In the genomic region with DNA sequence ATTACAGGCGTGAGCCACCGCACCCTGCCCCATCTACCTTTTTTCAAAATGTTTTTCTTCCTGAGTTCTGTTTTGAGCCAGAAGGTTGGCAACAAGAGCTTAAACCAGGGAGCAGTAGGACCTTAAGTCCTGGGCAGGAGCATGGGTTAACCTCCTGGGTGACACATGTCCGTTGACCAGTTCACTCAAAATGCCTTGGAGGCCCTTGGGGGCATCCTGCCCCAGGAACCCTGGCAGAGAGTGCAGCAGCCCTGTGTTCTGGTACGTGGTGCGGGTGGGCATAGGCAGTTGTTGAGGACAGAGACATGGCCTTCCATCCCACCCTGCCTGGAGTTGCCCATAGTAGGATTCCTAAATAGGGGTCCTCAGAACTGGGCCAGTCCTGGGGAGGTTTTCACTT, we compare ENCODE assay signal across 20 cellular contexts. TPM values are rescaled to one million over a fixed set of nuclear protein-coding genes. Genes with fewer than 3 reads are reported as not detected.
A peak's percentile ranks its signal among the peaks of the same experiment; 100 is the strongest.
DNase-seq lines count a peak whose midpoint lies in the region; ATAC-seq, FAIRE-seq and TF ChIP-seq lines count a peak whose summit lies in the region.
"Had no signal": no experiment of that assay in that cellular context is flagged by ENCODE, and none has a peak within 500 bp of the region (broad histone marks: within the 10 kb centered on the region; RNA-seq: fewer than 3 reads in every experiment).

No MANE protein-coding gene starts in this region.

- H3K4me2 ChIP-seq in DND-41 (ENCODE audit: insufficient read depth, low read length) (peak overlapping the region; percentile 56), astrocyte (ENCODE audit: low read length) (no peak overlapping the region)

- H3K36me3 ChIP-seq in DND-41 (ENCODE audit: insufficient read depth, low read length), result peaks cover 81% of the 10 kb centered on the region
- H3K36me3 ChIP-seq in astrocyte (ENCODE audit: insufficient read depth, low read length), result no peaks in the 10 kb centered on the region
- peaks cover 0 to 10% of the 10 kb centered on the region in 2 donors for H3K36me3 ChIP-seq in gastrocnemius medialis
- no peaks in the 10 kb centered on the region for H3K36me3 ChIP-seq in body of pancreas (replicated peaks in 1 of 2; ENCODE audit: insufficient read depth in 1 of 2, low read depth in 2 of 2)
- H3K36me3 ChIP-seq in upper lobe of left lung, result peaks cover 8 to 33% (median 22%) of the 10 kb centered on the region in 4 donors
- H3K36me3 ChIP-seq: HAP-1 had no signal

- H4K20me1 ChIP-seq in DND-41 (ENCODE audit: insufficient read depth, low read length) (peaks cover 20% of the 10 kb centered on the region), astrocyte (ENCODE audit: insufficient read depth, low read length) (peaks cover 44% of the 10 kb centered on the region)

- H3K79me2 ChIP-seq in DND-41 (ENCODE audit: insufficient read depth, low read length) (peaks cover 96% of the 10 kb centered on the region), astrocyte (ENCODE audit: insufficient read depth, low read length) (peaks cover 24% of the 10 kb centered on the region)

- H3K4me1 ChIP-seq in DND-41 (ENCODE audit: insufficient read depth, low read length) (peaks cover 86% of the 10 kb centered on the region), astrocyte (ENCODE audit: insufficient read depth, low read length) (peaks cover 12% of the 10 kb centered on the region), gastrocnemius medialis (peaks cover 95 to 97% of the 10 kb centered on the region in 2 donors), body of pancreas (peaks cover 88% of the 10 kb centered on the region), upper lobe of left lung (peaks cover 53 to 85% (median 65%) of the 10 kb centered on the region in 4 donors)
- H3K4me1 ChIP-seq: HAP-1 had no signal

- no peak for TF ChIP-seq POLR2A in gastrocnemius medialis (IDR thresholded peaks at IDR 0.05)
- no peak for TF ChIP-seq POLR2A in body of pancreas (IDR thresholded peaks at IDR 0.05)
- no peak for TF ChIP-seq POLR2A in upper lobe of left lung (IDR thresholded peaks at IDR 0.05)

- H3K4me3 ChIP-seq in DND-41 (ENCODE audit: low read depth in 1 of 2, low read length in 2 of 2), result peak overlapping the region in 1 of 2 experiments; percentile 44; a peak in 3 of 4 replicates
- no peak overlapping the region for H3K4me3 ChIP-seq in astrocyte (ENCODE audit: insufficient read depth, low read depth, low read length)
- H3K4me3 ChIP-seq in gastrocnemius medialis, result peak overlapping the region in 3 of 4 donors; percentile 13 to 36 (median 18)
- H3K4me3 ChIP-seq in body of pancreas, result no peak overlapping the region
- no peak overlapping the region for H3K4me3 ChIP-seq in upper lobe of left lung
- H3K4me3 ChIP-seq: BLaER1, HAP-1 had no signal

- POLR2A ChIA-PET in activated CD4-positive, alpha-beta T cell treated with anti-CD3 and anti-CD28 coated beads for 36 hours (lab: Charles Lee), result no interaction called here

- H2AFZ ChIP-seq in DND-41 (ENCODE audit: low read depth, low read length), result no peak overlapping the region
- no peak overlapping the region for H2AFZ ChIP-seq in astrocyte (ENCODE audit: low read depth, low read length)

- H3K9me3 ChIP-seq in DND-41 (ENCODE audit: insufficient read depth, low read length, severe bottlenecking) (no peaks in the 10 kb centered on the region), astrocyte (ENCODE audit: insufficient read depth, low read depth, low read length) (no peaks in the 10 kb centered on the region), gastrocnemius medialis (no peaks in the 10 kb centered on the region), body of pancreas (no peaks in the 10 kb centered on the region), upper lobe of left lung (no peaks in the 10 kb centered on the region)
- H3K9me3 ChIP-seq: BLaER1, HAP-1 had no signal

- no peaks in the 10 kb centered on the region for H3K9me3 Mint-ChIP-seq in activated CD4-positive, alpha-beta T cell treated with anti-CD3 and anti-CD28 coated beads, Interleukin-2, amount 10 ng/mL, durations not matched to agents 24 days and 14 days
- no peaks in the 10 kb centered on the region for H3K9me3 Mint-ChIP-seq in activated CD4-positive, alpha-beta T cell treated with anti-CD3 and anti-CD28 coated beads for 36 hours (ENCODE audit: low read depth)
- no peaks in the 10 kb centered on the region for H3K9me3 Mint-ChIP-seq in astrocyte (ENCODE audit: unreplicated experiment)
- H3K9me3 Mint-ChIP-seq: CD4-positive, alpha-beta T cell; HFFc6 had no signal

- H3K27me3 ChIP-seq in DND-41 (ENCODE audit: insufficient read depth, low read length, poor library complexity) (no peaks in the 10 kb centered on the region), astrocyte (ENCODE audit: insufficient read depth, low read length) (no peaks in the 10 kb centered on the region), gastrocnemius medialis (no peaks in the 10 kb centered on the region), body of pancreas (no peaks in the 10 kb centered on the region), upper lobe of left lung (no peaks in the 10 kb centered on the region)
- H3K27me3 ChIP-seq: BLaER1 had no signal

- FAIRE-seq in astrocyte (lab: Jason Lieb, UNC), result no peak
- FAIRE-seq: GM12891, H1, HepG2, HTR-8/SVneo had no signal

- no peak overlapping the region for H3K27ac Mint-ChIP-seq in activated CD4-positive, alpha-beta T cell treated with anti-CD3 and anti-CD28 coated beads, Interleukin-2, amount 10 ng/mL, durations not matched to agents 24 days and 14 days
- no peak overlapping the region for H3K27ac Mint-ChIP-seq in activated CD4-positive, alpha-beta T cell treated with anti-CD3 and anti-CD28 coated beads for 36 hours
- H3K27ac Mint-ChIP-seq in astrocyte (ENCODE audit: unreplicated experiment), result peak overlapping the region; percentile 26
- H3K27ac Mint-ChIP-seq: CD4-positive, alpha-beta T cell; HFFc6 had no signal

- peak overlapping the region; percentile 19 for H3K4me3 Mint-ChIP-seq in activated CD4-positive, alpha-beta T cell treated with anti-CD3 and anti-CD28 coated beads, Interleukin-2, amount 10 ng/mL, durations not matched to agents 24 days and 14 days
- no peak overlapping the region for H3K4me3 Mint-ChIP-seq in activated CD4-positive, alpha-beta T cell treated with anti-CD3 and anti-CD28 coated beads for 36 hours
- H3K4me3 Mint-ChIP-seq in astrocyte (ENCODE audit: unreplicated experiment), result no peak overlapping the region
- H3K4me3 Mint-ChIP-seq: CD4-positive, alpha-beta T cell; HFFc6 had no signal

- no peak for TF ChIP-seq CTCF in DND-41 (IDR thresholded peaks at IDR 0.05; ENCODE audit: borderline replicate concordance, extremely low read depth, low read length, poor library complexity, severe bottlenecking)
- no peak for TF ChIP-seq CTCF in astrocyte (IDR thresholded peaks at IDR 0.05; ENCODE audit: insufficient read depth, low read depth, low read length)
- TF ChIP-seq CTCF in gastrocnemius medialis (IDR thresholded peaks at IDR 0.05 in 4 of 5, conservative IDR thresholded peaks at IDR 0.05 in 1 of 5), result no peak
- no peak for TF ChIP-seq CTCF in body of pancreas (IDR thresholded peaks at IDR 0.05)
- TF ChIP-seq CTCF in upper lobe of left lung (IDR thresholded peaks at IDR 0.05), result no peak

- DNase-seq in activated CD4-positive, alpha-beta T cell treated with anti-CD3 and anti-CD28 coated beads, Interleukin-2, amount 10 ng/mL, durations not matched to agents 24 days and 14 days, result no peak
- no peak for DNase-seq in activated CD4-positive, alpha-beta T cell treated with anti-CD3 and anti-CD28 coated beads for 36 hours
- DNase-seq in DND-41 (no peak), astrocyte (ENCODE audit: low read depth) (no peak), gastrocnemius medialis (peak in 1 of 2 donors; percentile 24), GM19240 (ENCODE audit: insufficient read length, low spot score) (no peak), body of pancreas (no peak), upper lobe of left lung (no peak)
- DNase-seq: 8988T; AML-193; Calu3; CD4-positive, alpha-beta T cell; DMS 273 treated with DMSO at 0.1 percent for 48 hours; HFFc6 had no signal

- peaks cover 22% of the 10 kb centered on the region for H3K36me3 Mint-ChIP-seq in activated CD4-positive, alpha-beta T cell treated with anti-CD3 and anti-CD28 coated beads, Interleukin-2, amount 10 ng/mL, durations not matched to agents 24 days and 14 days (ENCODE audit: low read depth)
- peaks cover 2% of the 10 kb centered on the region for H3K36me3 Mint-ChIP-seq in activated CD4-positive, alpha-beta T cell treated with anti-CD3 and anti-CD28 coated beads for 36 hours (ENCODE audit: low read depth)
- H3K36me3 Mint-ChIP-seq in astrocyte (ENCODE audit: low read depth, unreplicated experiment), result peaks cover 20% of the 10 kb centered on the region

- no peak for ATAC-seq in activated CD4-positive, alpha-beta T cell treated with anti-CD3 and anti-CD28 coated beads for 36 hours
- no peak for ATAC-seq in DND-41 (ENCODE audit: insufficient read depth, low read depth)
- no peak for ATAC-seq in gastrocnemius medialis
- ATAC-seq in body of pancreas, result no peak
- no peak for ATAC-seq in upper lobe of left lung (ENCODE audit: low FRiP score in 2 of 2)
- ATAC-seq: HepG2 had no signal

- H3K4me1 Mint-ChIP-seq in activated CD4-positive, alpha-beta T cell treated with anti-CD3 and anti-CD28 coated beads, Interleukin-2, amount 10 ng/mL, durations not matched to agents 24 days and 14 days, result peaks cover 40% of the 10 kb centered on the region
- H3K4me1 Mint-ChIP-seq in activated CD4-positive, alpha-beta T cell treated with anti-CD3 and anti-CD28 coated beads for 36 hours, result peaks cover 11% of the 10 kb centered on the region
- H3K4me1 Mint-ChIP-seq in astrocyte (ENCODE audit: low read depth, unreplicated experiment), result peaks cover 9% of the 10 kb centered on the region

- intact Hi-C loops in activated CD4-positive, alpha-beta T cell treated with anti-CD3 and anti-CD28 coated beads, Interleukin-2, amount 10 ng/mL, durations not matched to agents 24 days and 14 days (cut with micrococcal nuclease), result no loop called here
- intact Hi-C loops in activated CD4-positive, alpha-beta T cell treated with anti-CD3 and anti-CD28 coated beads for 36 hours (cut with DNase I, micrococcal nuclease), result no loop called here
- intact Hi-C loops in gastrocnemius medialis (cut with DNase I; ENCODE audit: low total_unique reads) (no loop called here), body of pancreas (cut with DNase I) (no loop called here)

- in situ Hi-C loops in gastrocnemius medialis (cut with MboI; ENCODE audit: low sequenced_read_pairs in 4 of 4), result no loop called here

- no peak for TF ChIP-seq EP300 in upper lobe of left lung (IDR thresholded peaks at IDR 0.05)

- H3K9ac ChIP-seq in DND-41 (ENCODE audit: low read depth, low read length) (peak overlapping the region; percentile 47), astrocyte (ENCODE audit: low read length) (no peak overlapping the region)

- WGBS in body of pancreas, 2 donors, result 91 to 98% methylated on average over 3 to 5 of the region's 5 CpGs
- WGBS in upper lobe of left lung, 2 donors, result 99 to 100% methylated on average over 5 of the region's 5 CpGs

- CTCF ChIA-PET in activated CD4-positive, alpha-beta T cell treated with anti-CD3 and anti-CD28 coated beads for 36 hours (lab: Charles Lee), result interaction anchor here (1.0 kb wide), 1 partner anchor 13 kb away, joined by 5 read pairs; no protein-coding TSS in a partner anchor

- H3K27ac ChIP-seq in DND-41 (ENCODE audit: low read length), result peak overlapping the region; percentile 98
- H3K27ac ChIP-seq in astrocyte (ENCODE audit: low read depth, low read length), result no peak overlapping the region
- H3K27ac ChIP-seq in gastrocnemius medialis, result peak overlapping the region; percentile 86 to 99 (median 92)
- H3K27ac ChIP-seq in body of pancreas, result no peak overlapping the region
- peak overlapping the region in 2 of 4 donors; percentile 3 to 12 for H3K27ac ChIP-seq in upper lobe of left lung
- H3K27ac ChIP-seq: BLaER1 had no signal

- H3K27me3 Mint-ChIP-seq in activated CD4-positive, alpha-beta T cell treated with anti-CD3 and anti-CD28 coated beads, Interleukin-2, amount 10 ng/mL, durations not matched to agents 24 days and 14 days, result no peaks in the 10 kb centered on the region
- H3K27me3 Mint-ChIP-seq in activated CD4-positive, alpha-beta T cell treated with anti-CD3 and anti-CD28 coated beads for 36 hours, result no peaks in the 10 kb centered on the region
- peaks cover 20% of the 10 kb centered on the region for H3K27me3 Mint-ChIP-seq in astrocyte (ENCODE audit: low read depth, unreplicated experiment)
- H3K27me3 Mint-ChIP-seq: CD4-positive, alpha-beta T cell had no signal

RNA-seq across cellular contexts. Expression of a gene that starts 11.6 kb away (rescaled TPM):
- 17.4 and 17.7 TPM in 2 replicates for total RNA-seq in activated CD4-positive, alpha-beta T cell treated with anti-CD3 and anti-CD28 coated beads, Interleukin-2, amount 10 ng/mL, durations not matched to agents 24 days and 14 days
- 1 to 10 TPM; 8.8 to 9.6 TPM for total RNA-seq in activated CD4-positive, alpha-beta T cell treated with anti-CD3 and anti-CD28 coated beads for 36 hours
- total RNA-seq in astrocyte (13.9 and 18.9 TPM in 2 replicates), gastrocnemius medialis (10 to 100 TPM; 37.3 to 65.1 (median 44.4) TPM), body of pancreas (10 to 100 TPM; 24.1 to 35.6 TPM), upper lobe of left lung (10 to 100 TPM; 36.7 to 57.0 (median 44.5) TPM)

RNA-seq across cellular contexts. Expression of a gene that starts 46.5 kb away (rescaled TPM):
- total RNA-seq in activated CD4-positive, alpha-beta T cell treated with anti-CD3 and anti-CD28 coated beads, Interleukin-2, amount 10 ng/mL, durations not matched to agents 24 days and 14 days, result 4.8 and 6.2 TPM in 2 replicates
- 1 to 10 TPM; 5.7 to 6.8 TPM for total RNA-seq in activated CD4-positive, alpha-beta T cell treated with anti-CD3 and anti-CD28 coated beads for 36 hours
- 53.5 and 56.7 TPM in 2 replicates for total RNA-seq in astrocyte
- total RNA-seq in gastrocnemius medialis, result 100 to 1,000 TPM in 1 of 4 donors, 10 to 100 TPM in 3; 40.4 to 161 (median 56.6) TPM
- total RNA-seq in body of pancreas, result 10 to 100 TPM; 14.5 to 16.5 TPM
- total RNA-seq in upper lobe of left lung, result 10 to 100 TPM; 21.0 to 49.1 (median 30.3) TPM

Comparison
In these comparisons a context has a peak if more than half of its experiments do, and no peak if none do; other contexts are left out.
1. H3K27ac ChIP-seq: peak in DND-41 (single experiment) and gastrocnemius medialis (4 of 4); none in astrocyte (single experiment) and body of pancreas (0 of 4).
2. H3K4me3 ChIP-seq: peak in gastrocnemius medialis (3 of 4); none in astrocyte (single experiment), body of pancreas (0 of 2) and upper lobe of left lung (0 of 4).